In the genomic region with DNA sequence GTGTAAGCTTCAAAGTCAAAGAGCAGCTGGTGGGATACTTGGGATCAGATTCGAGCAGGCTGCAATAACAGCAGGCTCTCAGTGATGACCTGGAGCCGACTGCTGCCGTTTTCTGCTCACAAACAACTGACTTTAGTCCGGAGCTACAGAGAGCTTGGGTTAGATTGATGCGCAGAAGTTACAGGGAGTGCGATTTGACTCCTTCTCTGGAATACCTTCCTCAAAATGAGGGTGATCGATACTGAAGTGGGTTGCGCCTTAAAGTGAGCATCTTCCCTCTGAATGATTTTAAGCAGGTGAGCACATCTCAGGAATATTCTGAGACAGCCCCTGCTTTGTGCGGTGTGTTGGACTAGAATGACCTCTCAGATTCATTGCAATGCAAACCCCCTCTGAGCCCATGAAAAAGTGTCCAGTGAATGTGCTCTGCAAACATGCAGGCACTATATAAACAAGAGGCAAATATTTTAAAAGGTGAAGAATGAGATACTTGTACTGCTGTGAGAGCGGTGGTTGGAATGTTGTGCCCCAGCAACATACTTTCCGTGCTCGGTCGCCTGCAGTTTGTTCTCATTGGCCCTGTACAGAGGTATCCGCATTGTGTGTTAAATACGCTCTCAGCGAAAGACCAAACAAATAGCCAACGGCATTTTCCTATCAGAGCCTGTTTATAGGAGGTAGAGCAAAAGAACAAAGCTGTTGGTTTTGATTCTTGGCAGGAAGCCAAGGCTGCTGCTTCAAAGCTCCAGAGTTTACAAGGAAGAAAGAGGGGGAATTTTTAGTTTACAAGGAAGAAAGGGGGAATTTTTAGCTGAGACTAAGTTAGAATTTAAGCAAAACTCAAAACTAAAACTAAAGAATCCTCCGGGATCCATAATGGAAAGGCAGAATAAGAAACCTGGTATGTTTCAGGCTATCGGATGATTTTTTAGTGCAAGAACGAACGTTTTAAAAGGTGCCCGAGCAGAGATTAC, we compare ENCODE assay signal across 8 cellular contexts.
DNase-seq lines count a peak whose midpoint lies in the region; ATAC-seq and TF ChIP-seq lines count a peak whose summit lies in the region.

No MANE protein-coding gene starts in this region.

- intact Hi-C loops in activated CD8-positive, alpha-beta T cell treated with anti-CD3 and anti-CD28 coated beads for 36 hours (cut with micrococcal nuclease) = no loop called here

- TF ChIP-seq CTCF in activated CD8-positive, alpha-beta T cell treated with anti-CD3 and anti-CD28 coated beads for 36 hours (IDR thresholded peaks at IDR 0.05) = no peak

- H3K4me3 Mint-ChIP-seq in activated CD8-positive, alpha-beta T cell treated with anti-CD3 and anti-CD28 coated beads for 36 hours = no peak overlapping the region

- H3K9me3 Mint-ChIP-seq in activated CD8-positive, alpha-beta T cell treated with anti-CD3 and anti-CD28 coated beads for 36 hours = no peaks in the 10 kb centered on the region

- no peaks in the 10 kb centered on the region for H3K4me1 Mint-ChIP-seq in activated CD8-positive, alpha-beta T cell treated with anti-CD3 and anti-CD28 coated beads for 36 hours (ENCODE audit: low read depth)

- DNase-seq in GM04503 (ENCODE audit: low read depth) (peak; percentile 14), SHP77 (lab: John Stamatoyannopoulos, UW) (peak; percentile 30 to 52), glomerular visceral epithelial cell (ENCODE audit: extremely low spot score) (peak; percentile 13), putamen (ENCODE audit: low spot score) (peak; percentile 41), HUDEP-2 (lab: John Stamatoyannopoulos, UW; ENCODE audit: unreplicated experiment in 76 of 76) (no peak), amniotic stem cell (lab: John Stamatoyannopoulos, UW) (no peak)
- no peak for DNase-seq in activated CD8-positive, alpha-beta T cell treated with anti-CD3 and anti-CD28 coated beads for 36 hours

- no peaks in the 10 kb centered on the region for H3K27me3 Mint-ChIP-seq in activated CD8-positive, alpha-beta T cell treated with anti-CD3 and anti-CD28 coated beads for 36 hours

- CTCF ChIA-PET in activated CD8-positive, alpha-beta T cell treated with anti-CD3 and anti-CD28 coated beads for 36 hours (lab: Charles Lee) = no interaction called here

- no peak overlapping the region for H3K27ac Mint-ChIP-seq in activated CD8-positive, alpha-beta T cell treated with anti-CD3 and anti-CD28 coated beads for 36 hours

- ATAC-seq in HG03520 (IDR thresholded peaks at IDR 0.05; ENCODE audit: unreplicated experiment) = no peak
- no peak for ATAC-seq in activated CD8-positive, alpha-beta T cell treated with anti-CD3 and anti-CD28 coated beads for 36 hours

- no peaks in the 10 kb centered on the region for H3K36me3 Mint-ChIP-seq in activated CD8-positive, alpha-beta T cell treated with anti-CD3 and anti-CD28 coated beads for 36 hours (ENCODE audit: low read depth)

- POLR2A ChIA-PET in activated CD8-positive, alpha-beta T cell treated with anti-CD3 and anti-CD28 coated beads for 36 hours (lab: Charles Lee) = no interaction called here

Comparison
In these comparisons a context has a peak if more than half of its experiments do, and no peak if none do; other contexts are left out.
1. DNase-seq: peak in GM04503 (single experiment), SHP77 (2 of 2), glomerular visceral epithelial cell (single experiment) and putamen (single experiment); none in HUDEP-2 (0 of 76), amniotic stem cell (single experiment) and activated CD8-positive, alpha-beta T cell treated with anti-CD3 and anti-CD28 coated beads for 36 hours (single experiment).